In genomic region chr2:159515482-159515881, GRCh38 we compare ENCODE assay signal across 8 cellular contexts.
A peak's percentile ranks its signal among the peaks of the same experiment; 100 is the strongest.
DNase-seq lines count a peak whose midpoint lies in the region; ATAC-seq and TF ChIP-seq lines count a peak whose summit lies in the region.

No MANE protein-coding gene starts in this region.

- no peak for TF ChIP-seq POLR2A in lower leg skin (IDR thresholded peaks at IDR 0.05)

- no peak for TF ChIP-seq CTCF in DND-41 (IDR thresholded peaks at IDR 0.05; ENCODE audit: borderline replicate concordance, extremely low read depth, low read length, poor library complexity, severe bottlenecking)
- no peak for TF ChIP-seq CTCF in colonic mucosa (IDR thresholded peaks at IDR 0.05)
- no peak for TF ChIP-seq CTCF in nephron (IDR thresholded peaks at IDR 0.05; ENCODE audit: unreplicated experiment in 3 of 3)
- TF ChIP-seq CTCF in lower leg skin (IDR thresholded peaks at IDR 0.05), result no peak

- H3K27ac Mint-ChIP-seq in nephron, result peak overlapping the region; percentile 50 to 92 (median 84)

- peak overlapping the region; percentile 60 for H3K9ac ChIP-seq in DND-41 (ENCODE audit: low read depth, low read length)
- no peak overlapping the region for H3K9ac ChIP-seq in colonic mucosa (ENCODE audit: low read depth in 2 of 2, low read length in 2 of 2)

- H3K9me3 ChIP-seq in DND-41 (ENCODE audit: insufficient read depth, low read length, severe bottlenecking) (no peaks in the 10 kb centered on the region), colonic mucosa (no peaks in the 10 kb centered on the region)

- H4K20me1 ChIP-seq in DND-41 (ENCODE audit: insufficient read depth, low read length), result no peaks in the 10 kb centered on the region

- peaks cover 9% of the 10 kb centered on the region for H3K36me3 Mint-ChIP-seq in nephron (ENCODE audit: low read depth)

- intact Hi-C loops in colonic mucosa (cut with DNase I) (no loop called here), lower leg skin (cut with DNase I; ENCODE audit: low total_unique reads) (no loop called here)

- H3K36me3 ChIP-seq in DND-41 (ENCODE audit: insufficient read depth, low read length) (no peaks in the 10 kb centered on the region), colonic mucosa (no peaks in the 10 kb centered on the region), H7 (replicated peaks; ENCODE audit: control insufficient read depth, insufficient read depth, low read length) (no peaks in the 10 kb centered on the region)

- H3K4me1 ChIP-seq in DND-41 (ENCODE audit: insufficient read depth, low read length), result peaks cover 35% of the 10 kb centered on the region
- no peaks in the 10 kb centered on the region for H3K4me1 ChIP-seq in colonic mucosa

- peak overlapping the region; percentile 68 for H3K4me2 ChIP-seq in DND-41 (ENCODE audit: insufficient read depth, low read length)

- H3K4me3 Mint-ChIP-seq in nephron, result peak overlapping the region; percentile 58 to 83 (median 72)

- H3K79me2 ChIP-seq in DND-41 (ENCODE audit: insufficient read depth, low read length), result peaks cover 13% of the 10 kb centered on the region; the same call in 1 of the 2 replicates

- WGBS in lower leg skin, 2 donors, result 37 to 54% methylated on average over 1 of the region's 1 CpG

- H3K4me3 ChIP-seq in DND-41 (ENCODE audit: low read depth in 1 of 2, low read length in 2 of 2) (peak overlapping the region; percentile 32 to 55; a peak in 2 of 4 replicates), colonic mucosa (peak overlapping the region; percentile 30), H7 (ENCODE audit: insufficient read depth, low read depth, low read length) (no peak overlapping the region), lower leg skin (ENCODE audit: low read depth, poor library complexity, severe bottlenecking) (no peak overlapping the region)

- H3K27me3 ChIP-seq in DND-41 (ENCODE audit: insufficient read depth, low read length, poor library complexity) (no peaks in the 10 kb centered on the region), colonic mucosa (no peaks in the 10 kb centered on the region), H7 (ENCODE audit: control insufficient read depth, insufficient read depth, low read length) (no peaks in the 10 kb centered on the region)

- peaks cover 21% of the 10 kb centered on the region for H3K4me1 Mint-ChIP-seq in nephron

- no peak for ATAC-seq in DND-41 (ENCODE audit: insufficient read depth, low read depth)

- H2AFZ ChIP-seq in DND-41 (ENCODE audit: low read depth, low read length), result peak overlapping the region; percentile 56; the same call in 1 of the 2 replicates

- H3K27ac ChIP-seq in DND-41 (ENCODE audit: low read length), result peak overlapping the region; percentile 81; the same call in 1 of the 2 replicates
- peak overlapping the region; percentile 59 for H3K27ac ChIP-seq in colonic mucosa

- DNase-seq in DND-41, result no peak
- peak; percentile 26 for DNase-seq in NCI-H748 (lab: John Stamatoyannopoulos, UW; ENCODE audit: unreplicated experiment)
- DNase-seq in colonic mucosa, result no peak
- DNase-seq in H7, result no peak
- no peak for DNase-seq in lower leg skin (ENCODE audit: low spot score in 2 of 2)
- DNase-seq in SIG-M5 treated with dmso at 0.1 percent for 504 hours (lab: John Stamatoyannopoulos, UW; ENCODE audit: unreplicated experiment), result no peak
- DNase-seq in AG20443 (ENCODE audit: low spot score), result no peak

- H3K9me3 Mint-ChIP-seq in nephron, result no peaks in the 10 kb centered on the region

- no peaks in the 10 kb centered on the region for H3K27me3 Mint-ChIP-seq in nephron (ENCODE audit: low read depth)

Comparison
In these comparisons a context has a peak if more than half of its experiments do, and no peak if none do; other contexts are left out.
1. H3K4me3 ChIP-seq: peak in DND-41 (2 of 2) and colonic mucosa (single experiment); none in H7 (single experiment) and lower leg skin (single experiment).